20 cellular contexts compared by ENCODE assay signal in genomic region chr9:137592767-137593166, GRCh38. TPM values are rescaled to one million over a fixed set of nuclear protein-coding genes. Genes with fewer than 3 reads are reported as not detected.
DNase-seq lines count a peak whose midpoint lies in the region; ATAC-seq and TF ChIP-seq lines count a peak whose summit lies in the region.
"Had no signal": no experiment of that assay in that cellular context is flagged by ENCODE, and none has a peak within 500 bp of the region (broad histone marks: within the 10 kb centered on the region; RNA-seq: fewer than 3 reads in every experiment).

No MANE protein-coding gene starts in this region.

- no peak overlapping the region for H3K4me3 ChIP-seq in HL-60 (replicated peaks; ENCODE audit: insufficient read depth, low read length)
- H3K4me3 ChIP-seq in body of pancreas, result no peak overlapping the region
- H3K4me3 ChIP-seq in neural progenitor cell, result no peak overlapping the region
- H3K4me3 ChIP-seq in esophagus muscularis mucosa, result no peak overlapping the region
- H3K4me3 ChIP-seq: A549, colonic mucosa had no signal

- 17 to 24% methylated on average over 5 to 7 of the region's 7 CpGs for WGBS in body of pancreas, 2 donors
- WGBS in esophagus muscularis mucosa, result 82% methylated on average over 7 of the region's 7 CpGs

- H3K4me1 Mint-ChIP-seq in neural progenitor cell, result peaks cover 25% of the 10 kb centered on the region

- peak; percentile 16 for DNase-seq in NCI-H345 (lab: John Stamatoyannopoulos, UW)
- no peak for DNase-seq in NCI-H345 treated with DMSO at 0.1 percent for 48 hours (lab: John Stamatoyannopoulos, UW; ENCODE audit: unreplicated experiment)
- peak; percentile 74 to 86 for DNase-seq in HL-60 (ENCODE audit: low read depth in 1 of 2, low spot score in 1 of 2)
- peak; percentile 83 to 93 (median 92) for DNase-seq in body of pancreas
- DNase-seq in neural progenitor cell (ENCODE audit: low spot score), result no peak
- DNase-seq in posterior vena cava (ENCODE audit: low spot score), result no peak
- no peak for DNase-seq in esophagus muscularis mucosa (ENCODE audit: extremely low spot score)
- DNase-seq: activated B cell treated with CpG ODN at 0.5 μM for 24 hours; activated CD8-positive, alpha-beta memory T cell treated with anti-CD3 and anti-CD28 coated beads for 24 hours; activated effector memory CD4-positive, alpha-beta T cell treated with anti-CD3 and anti-CD28 coated beads, Interleukin-2, amount 50 U/mL, for 16 hours; aorta; CD8-positive, alpha-beta T cell; colonic mucosa; foreskin fibroblast; KBM-7; left ventricle myocardium superior; NCI-H526 had no signal

- H3K27me3 ChIP-seq in HL-60 (ENCODE audit: insufficient read depth, poor library complexity, severe bottlenecking) (no peaks in the 10 kb centered on the region), body of pancreas (no peaks in the 10 kb centered on the region), neural progenitor cell (no peaks in the 10 kb centered on the region), esophagus muscularis mucosa (no peaks in the 10 kb centered on the region)
- H3K27me3 ChIP-seq: colonic mucosa had no signal

- H3K4me1 ChIP-seq in body of pancreas (peaks cover 49% of the 10 kb centered on the region), neural progenitor cell (peaks cover 8% of the 10 kb centered on the region), esophagus muscularis mucosa (peaks cover 15 to 32% (median 28%) of the 10 kb centered on the region in 4 donors)

- H3K27ac ChIP-seq in HL-60 (replicated peaks), result peak overlapping the region; percentile 31
- H3K27ac ChIP-seq in body of pancreas, result peak overlapping the region; percentile 47 to 75 (median 68)
- no peak overlapping the region for H3K27ac ChIP-seq in neural progenitor cell
- no peak overlapping the region for H3K27ac ChIP-seq in esophagus muscularis mucosa (replicated peaks in 1 of 4)
- H3K27ac ChIP-seq: A549, colonic mucosa had no signal

- peaks cover 30% of the 10 kb centered on the region for H3K79me2 ChIP-seq in neural progenitor cell (ENCODE audit: low read depth)

- peaks cover 28% of the 10 kb centered on the region for H4K20me1 ChIP-seq in neural progenitor cell (ENCODE audit: low read depth)

- H3K9me3 ChIP-seq in body of pancreas (no peaks in the 10 kb centered on the region), neural progenitor cell (ENCODE audit: low read depth) (no peaks in the 10 kb centered on the region), esophagus muscularis mucosa (no peaks in the 10 kb centered on the region)
- H3K9me3 ChIP-seq: A549, colonic mucosa had no signal

- no peak for TF ChIP-seq EP300 in esophagus muscularis mucosa (IDR thresholded peaks at IDR 0.05)

- TF ChIP-seq CTCF in HL-60 (IDR thresholded peaks at IDR 0.05; ENCODE audit: insufficient read depth, low read length) (no peak), body of pancreas (IDR thresholded peaks at IDR 0.05) (peak in 1 of 7 experiments; percentile 17), neural progenitor cell (IDR thresholded peaks at IDR 0.05) (no peak), esophagus muscularis mucosa (IDR thresholded peaks at IDR 0.05) (no peak)

- H3F3A ChIP-seq in neural progenitor cell (ENCODE audit: low read depth), result no peaks in the 10 kb centered on the region

- no peak for TF ChIP-seq POLR2A in body of pancreas (IDR thresholded peaks at IDR 0.05)
- TF ChIP-seq POLR2A in esophagus muscularis mucosa (IDR thresholded peaks at IDR 0.05; ENCODE audit: low read depth), result no peak

- peaks cover 3% of the 10 kb centered on the region for H3K36me3 Mint-ChIP-seq in neural progenitor cell

- H3K4me2 ChIP-seq in neural progenitor cell, result no peak overlapping the region
- H3K4me2 ChIP-seq: A549 had no signal

- no peak overlapping the region for H2AFZ ChIP-seq in neural progenitor cell (replicated peaks)

- peak overlapping the region; percentile 34 for H3K4me3 Mint-ChIP-seq in neural progenitor cell
- H3K4me3 Mint-ChIP-seq: activated B cell treated with CpG ODN at 0.5 μM for 24 hours; CD8-positive, alpha-beta T cell had no signal

- intact Hi-C loops in body of pancreas (cut with DNase I) (no loop called here), posterior vena cava (cut with DNase I) (no loop called here), esophagus muscularis mucosa (cut with DNase I) (no loop called here)

- ATAC-seq in body of pancreas, result peak; percentile 67
- no peak for ATAC-seq in HG02763 (IDR thresholded peaks at IDR 0.05; ENCODE audit: unreplicated experiment)
- ATAC-seq: A549; CD8-positive, alpha-beta T cell; left ventricle myocardium superior; right cardiac atrium had no signal

- no peaks in the 10 kb centered on the region for H3K9me3 Mint-ChIP-seq in neural progenitor cell
- H3K9me3 Mint-ChIP-seq: activated B cell treated with CpG ODN at 0.5 μM for 24 hours; CD8-positive, alpha-beta T cell had no signal

- no peak overlapping the region for H3K27ac Mint-ChIP-seq in neural progenitor cell
- H3K27ac Mint-ChIP-seq: activated B cell treated with CpG ODN at 0.5 μM for 24 hours; CD8-positive, alpha-beta T cell had no signal

- H3K27me3 Mint-ChIP-seq in neural progenitor cell (ENCODE audit: insufficient read depth, low read depth), result peaks cover 7% of the 10 kb centered on the region

- H3K9ac ChIP-seq in neural progenitor cell, result no peak overlapping the region

- H3K36me3 ChIP-seq in body of pancreas (replicated peaks in 1 of 2; ENCODE audit: insufficient read depth in 1 of 2, low read depth in 2 of 2) (no peaks in the 10 kb centered on the region), neural progenitor cell (no peaks in the 10 kb centered on the region), esophagus muscularis mucosa (peaks cover 0 to 9% (median 7%) of the 10 kb centered on the region in 4 donors)
- H3K36me3 ChIP-seq: colonic mucosa had no signal

RNA-seq across cellular contexts. Expression of gene ZMYND19, which starts 2.5 kb away (rescaled TPM):
- 1 to 10 TPM; 6.6 to 8.8 TPM for total RNA-seq in body of pancreas
- 34.4 and 52.4 TPM in 2 replicates for total RNA-seq in neural progenitor cell (ENCODE audit: low replicate concordance)
- total RNA-seq in posterior vena cava, result 10 to 100 TPM in 1 of 2 donors, 1 to 10 TPM in 1; 9.1 to 11.0 TPM
- 10 to 100 TPM; 10.4 to 18.3 (median 13.7) TPM for total RNA-seq in esophagus muscularis mucosa

RNA-seq across cellular contexts. Expression of gene ARRDC1, which starts 12.7 kb away (rescaled TPM):
- total RNA-seq in body of pancreas (10 to 100 TPM; 78.1 to 93.6 TPM), neural progenitor cell (ENCODE audit: low replicate concordance) (12.9 and 34.4 TPM in 2 replicates), posterior vena cava (10 to 100 TPM; 14.9 to 18.0 TPM), esophagus muscularis mucosa (10 to 100 TPM; 16.6 to 28.2 (median 21.7) TPM)

RNA-seq across cellular contexts. Expression of gene DPH7, which starts 14.0 kb away (rescaled TPM):
- total RNA-seq in body of pancreas, result 10 to 100 TPM; 44.4 to 46.5 TPM
- total RNA-seq in neural progenitor cell (ENCODE audit: low replicate concordance), result 37.6 and 55.2 TPM in 2 replicates
- total RNA-seq in posterior vena cava, result 10 to 100 TPM; 15.9 to 17.7 TPM
- 10 to 100 TPM; 19.9 to 27.8 (median 24.8) TPM for total RNA-seq in esophagus muscularis mucosa

RNA-seq across cellular contexts. Expression of gene EHMT1, which starts 26.0 kb away (rescaled TPM):
- 10 to 100 TPM; 41.0 to 65.9 TPM for total RNA-seq in body of pancreas
- total RNA-seq in neural progenitor cell (ENCODE audit: low replicate concordance), result 47.8 and 84.5 TPM in 2 replicates
- total RNA-seq in posterior vena cava, result 10 to 100 TPM; 56.2 to 59.6 TPM
- 10 to 100 TPM; 71.6 to 78.2 (median 74.2) TPM for total RNA-seq in esophagus muscularis mucosa

RNA-seq across cellular contexts. Expression of gene MRPL41, which starts 41.1 kb away (rescaled TPM):
- total RNA-seq in body of pancreas (10 to 100 TPM; 32.9 to 37.2 TPM), neural progenitor cell (ENCODE audit: low replicate concordance) (10.3 and 36.9 TPM in 2 replicates), posterior vena cava (10 to 100 TPM; 24.4 to 27.3 TPM), esophagus muscularis mucosa (10 to 100 TPM; 59.8 to 83.8 (median 78.2) TPM)

Comparison
In these comparisons a context has a peak if more than half of its experiments do, and no peak if none do; other contexts are left out.
1. DNase-seq: peak in NCI-H345 (single experiment), HL-60 (2 of 2) and body of pancreas (4 of 4); none in NCI-H345 treated with DMSO at 0.1 percent for 48 hours (single experiment), neural progenitor cell (single experiment), posterior vena cava (single experiment) and esophagus muscularis mucosa (single experiment).
2. H3K27ac ChIP-seq: peak in HL-60 (single experiment) and body of pancreas (4 of 4); none in neural progenitor cell (single experiment) and esophagus muscularis mucosa (0 of 4).